18 cellular contexts compared by ENCODE assay signal in the genomic region with DNA sequence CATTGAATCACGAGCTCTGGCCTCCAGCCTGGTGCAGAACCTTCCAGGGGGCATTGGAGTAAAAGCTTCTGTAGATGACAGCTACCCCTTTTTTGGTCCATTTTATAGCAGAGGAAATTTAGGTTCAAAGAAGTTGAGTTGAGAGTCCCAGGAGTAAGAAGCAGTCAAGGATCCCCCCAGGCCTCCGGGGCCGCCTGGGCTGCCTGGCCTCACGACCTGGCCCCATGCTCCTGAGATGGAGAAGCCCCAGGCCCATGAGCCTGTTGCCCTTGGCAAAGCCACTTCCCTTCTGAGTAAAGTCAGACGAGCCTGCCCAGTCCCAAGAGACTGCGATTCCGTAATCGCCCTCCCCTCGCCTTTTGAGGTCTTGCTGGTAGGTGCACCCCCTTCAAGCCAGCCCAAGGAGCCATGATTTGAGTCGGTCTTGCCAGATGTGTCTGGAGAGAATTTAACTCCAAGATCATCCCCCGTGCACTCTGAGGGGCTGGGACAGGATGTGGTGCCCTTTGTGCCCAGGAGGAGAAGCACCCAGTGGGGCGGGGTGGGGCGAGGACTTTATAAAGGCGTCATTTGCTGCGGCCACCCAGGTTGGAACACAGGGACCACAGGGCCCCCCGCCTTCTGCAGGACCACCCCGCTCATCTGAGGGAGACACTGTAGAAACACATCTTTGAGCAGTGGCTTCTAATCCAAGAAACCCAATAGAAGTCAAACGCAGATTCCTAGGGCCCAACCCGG. TPM values are rescaled to one million over a fixed set of nuclear protein-coding genes. Genes with fewer than 3 reads are reported as not detected.
DNase-seq lines count a peak whose midpoint lies in the region; ATAC-seq, FAIRE-seq and TF ChIP-seq lines count a peak whose summit lies in the region.
"Had no signal": no experiment of that assay in that cellular context is flagged by ENCODE, and none has a peak within 500 bp of the region (broad histone marks: within the 10 kb centered on the region; RNA-seq: fewer than 3 reads in every experiment).

No MANE protein-coding gene starts in this region.

- H3K27ac ChIP-seq in KOPT-K1 (ENCODE audit: low read depth, low read length, poor library complexity, severe bottlenecking) (peak overlapping the region; percentile 95), neural progenitor cell (no peak overlapping the region)
- H3K27ac ChIP-seq: neutrophil had no signal

- H2AFZ ChIP-seq in neural progenitor cell (replicated peaks) = no peak overlapping the region

- no peaks in the 10 kb centered on the region for H3F3A ChIP-seq in neural progenitor cell (ENCODE audit: low read depth)

- H3K4me2 ChIP-seq in neural progenitor cell = no peak overlapping the region

- H3K4me3 ChIP-seq in neural progenitor cell = no peak overlapping the region

- H3K27me3 ChIP-seq in neural progenitor cell = no peaks in the 10 kb centered on the region

- no peak for FAIRE-seq in RCC 7860 (lab: Jason Lieb, UNC)
- FAIRE-seq: endothelial cell of umbilical vein had no signal

- peak overlapping the region; percentile 63 for H3K27ac Mint-ChIP-seq in neural progenitor cell
- H3K27ac Mint-ChIP-seq: mesothelial cell of epicardium had no signal

- no peaks in the 10 kb centered on the region for H3K27me3 Mint-ChIP-seq in activated T-cell treated with anti-CD3 and anti-CD28 coated beads, Interleukin-2, amount 50 U/mL, for 4 hours (ENCODE audit: low read depth)
- peaks cover 4% of the 10 kb centered on the region for H3K27me3 Mint-ChIP-seq in neural progenitor cell (ENCODE audit: insufficient read depth, low read depth)

- H3K36me3 Mint-ChIP-seq in activated T-cell treated with anti-CD3 and anti-CD28 coated beads, Interleukin-2, amount 50 U/mL, for 4 hours (ENCODE audit: insufficient read depth) = no peaks in the 10 kb centered on the region
- H3K36me3 Mint-ChIP-seq in neural progenitor cell = peaks cover 13% of the 10 kb centered on the region

- no peaks in the 10 kb centered on the region for H3K4me1 ChIP-seq in neural progenitor cell

- H3K4me1 Mint-ChIP-seq in activated T-cell treated with anti-CD3 and anti-CD28 coated beads, Interleukin-2, amount 50 U/mL, for 4 hours (ENCODE audit: low read depth) = peaks cover 47% of the 10 kb centered on the region
- H3K4me1 Mint-ChIP-seq in neural progenitor cell = peaks cover 26% of the 10 kb centered on the region

- no peaks in the 10 kb centered on the region for H3K79me2 ChIP-seq in neural progenitor cell (ENCODE audit: low read depth)

- TF ChIP-seq CTCF in neural progenitor cell (IDR thresholded peaks at IDR 0.05) = no peak

- H3K36me3 ChIP-seq in KOPT-K1 (ENCODE audit: insufficient read depth, low read length) (no peaks in the 10 kb centered on the region), neural progenitor cell (no peaks in the 10 kb centered on the region)
- H3K36me3 ChIP-seq: neutrophil had no signal

- H3K4me3 Mint-ChIP-seq in activated T-cell treated with anti-CD3 and anti-CD28 coated beads, Interleukin-2, amount 50 U/mL, for 4 hours = peak overlapping the region; percentile 74
- no peak overlapping the region for H3K4me3 Mint-ChIP-seq in neural progenitor cell
- H3K4me3 Mint-ChIP-seq: mesothelial cell of epicardium had no signal

- ATAC-seq in activated T-cell treated with anti-CD3 and anti-CD28 coated beads, Interleukin-2, amount 50 U/mL, for 4 hours = peak; percentile 4 to 9
- no peak for ATAC-seq in GM21515 (IDR thresholded peaks at IDR 0.05; ENCODE audit: unreplicated experiment)
- ATAC-seq: HCT116 had no signal

- H4K20me1 ChIP-seq in neural progenitor cell (ENCODE audit: low read depth) = peaks cover 47% of the 10 kb centered on the region

- no peaks in the 10 kb centered on the region for H3K9me3 Mint-ChIP-seq in activated T-cell treated with anti-CD3 and anti-CD28 coated beads, Interleukin-2, amount 50 U/mL, for 4 hours
- peaks cover 9% of the 10 kb centered on the region for H3K9me3 Mint-ChIP-seq in neural progenitor cell
- H3K9me3 Mint-ChIP-seq: mesothelial cell of epicardium had no signal

- no peak overlapping the region for H3K9ac ChIP-seq in neural progenitor cell

- H3K9me3 ChIP-seq in KOPT-K1 (ENCODE audit: insufficient read depth, low read length, poor library complexity, severe bottlenecking) (no peaks in the 10 kb centered on the region), neural progenitor cell (ENCODE audit: low read depth) (no peaks in the 10 kb centered on the region)
- H3K9me3 ChIP-seq: neutrophil had no signal

- DNase-seq in activated T-cell treated with anti-CD3 and anti-CD28 coated beads for 1 hour (ENCODE audit: low read depth) (peak; percentile 12), neural progenitor cell (ENCODE audit: low spot score) (no peak), RCC 7860 (ENCODE audit: low spot score) (no peak)
- DNase-seq in activated T-cell treated with anti-CD3 and anti-CD28 coated beads, Interleukin-2, amount 50 U/mL, for 48 hours = no peak
- no peak for DNase-seq in activated T-cell treated with anti-CD3 and anti-CD28 coated beads, Interleukin-2, amount 50 U/mL, for 4 hours
- no peak for DNase-seq in activated effector memory CD4-positive, alpha-beta T cell treated with anti-CD3 and anti-CD28 coated beads, Interleukin-2, amount 50 U/mL, for 16 hours
- DNase-seq: EL, foreskin fibroblast, KBM-7, NCI-H1092, NCI-H2081 treated with DMSO at 0.1 percent for 48 hours, NCI-H510A had no signal

RNA-seq across cellular contexts. Expression of a gene that starts 30.1 kb away (rescaled TPM):
- total RNA-seq in activated T-cell treated with anti-CD3 and anti-CD28 coated beads, Interleukin-2, amount 50 U/mL, for 4 hours = 1 to 10 TPM in 2 of 3 donors, under 1 TPM in 1; 0.90 to 4.7 (median 2.5) TPM
- total RNA-seq in neural progenitor cell (ENCODE audit: low replicate concordance) = 40.2 and 41.0 TPM in 2 replicates
